ENCODE assay signal across 15 cellular contexts in the genomic region with DNA sequence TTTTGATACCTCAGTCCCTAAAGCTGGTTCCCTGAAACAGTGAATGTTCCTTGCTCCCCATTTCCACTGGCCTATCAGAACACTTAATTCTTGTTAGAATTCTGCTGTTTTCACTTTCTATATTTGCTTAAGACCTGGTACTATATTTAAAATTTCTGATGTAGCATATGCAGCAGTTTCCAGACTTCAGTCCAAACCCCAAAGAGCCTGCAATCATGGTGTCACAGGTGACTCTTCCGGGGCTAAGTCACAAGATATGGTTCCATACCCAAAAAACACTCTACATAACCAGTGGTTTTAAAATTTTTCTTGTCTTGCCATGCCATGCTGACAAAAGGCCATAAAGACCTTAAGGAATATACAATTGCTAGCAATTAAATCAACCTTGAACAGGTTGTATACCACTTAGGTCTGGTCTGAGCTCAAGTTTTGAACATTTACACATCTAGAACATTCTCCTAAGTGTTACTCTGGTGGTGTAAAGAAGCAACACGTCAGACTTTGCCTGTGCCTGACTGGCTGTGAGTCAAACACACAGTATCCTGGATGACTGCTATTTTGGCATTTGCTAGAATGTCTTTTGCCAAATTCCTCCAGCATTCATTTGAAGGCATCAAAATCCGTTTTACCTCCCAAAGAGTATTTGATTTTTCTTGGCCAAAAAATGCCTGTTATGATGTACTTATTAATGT.
DNase-seq lines count a peak whose midpoint lies in the region; ATAC-seq and TF ChIP-seq lines count a peak whose summit lies in the region.
"Had no signal": no experiment of that assay in that cellular context is flagged by ENCODE, and none has a peak within 500 bp of the region (broad histone marks: within the 10 kb centered on the region; RNA-seq: fewer than 3 reads in every experiment).

No MANE protein-coding gene starts in this region.

- no peak overlapping the region for H3K14ac ChIP-seq in mesenchymal stem cell (ENCODE audit: low read length in 2 of 2)

- H3K79me2 ChIP-seq in PC-3 (ENCODE audit: low read length): no peaks in the 10 kb centered on the region

- H3K9me3 Mint-ChIP-seq in activated T-helper 17 cell treated with anti-CD3 and anti-CD28 coated beads, Interleukin-2, amount 50 U/mL, for 72 hours: peaks cover 4% of the 10 kb centered on the region

- H3K27ac Mint-ChIP-seq in activated T-helper 17 cell treated with anti-CD3 and anti-CD28 coated beads, Interleukin-2, amount 50 U/mL, for 72 hours: no peak overlapping the region
- H3K27ac Mint-ChIP-seq: activated CD8-positive, alpha-beta memory T cell treated with anti-CD3 and anti-CD28 coated beads, Interleukin-2, amount 10 ng/mL, durations not matched to agents 7 days and 5 days; CD14-positive monocyte; IgD-negative memory B cell had no signal

- H3K27me3 ChIP-seq in PC-3 (ENCODE audit: low read length) (no peaks in the 10 kb centered on the region), dorsolateral prefrontal cortex (no peaks in the 10 kb centered on the region), mesenchymal stem cell (ENCODE audit: control insufficient read depth in 1 of 2, insufficient read depth in 1 of 2, low read length in 2 of 2) (no peaks in the 10 kb centered on the region)

- no peaks in the 10 kb centered on the region for H3K36me3 Mint-ChIP-seq in activated T-helper 17 cell treated with anti-CD3 and anti-CD28 coated beads, Interleukin-2, amount 50 U/mL, for 72 hours (ENCODE audit: low read depth)
- H3K36me3 Mint-ChIP-seq: activated CD8-positive, alpha-beta memory T cell treated with anti-CD3 and anti-CD28 coated beads, Interleukin-2, amount 10 ng/mL, durations not matched to agents 7 days and 5 days; CD14-positive monocyte; IgD-negative memory B cell had no signal

- POLR2A ChIA-PET in PC-3 (lab: Charles Lee; ENCODE audit: unreplicated experiment): no interaction called here

- H2BK5ac ChIP-seq in mesenchymal stem cell (ENCODE audit: low read depth, low read length, poor library complexity, severe bottlenecking): no peak overlapping the region

- no peak overlapping the region for H2AFZ ChIP-seq in PC-3 (ENCODE audit: low read length)
- no peak overlapping the region for H2AFZ ChIP-seq in mesenchymal stem cell (ENCODE audit: low read depth, low read length)

- H3K18ac ChIP-seq in mesenchymal stem cell (ENCODE audit: low read depth in 1 of 2, low read length in 2 of 2): no peak overlapping the region

- H3K4me1 Mint-ChIP-seq in activated T-helper 17 cell treated with anti-CD3 and anti-CD28 coated beads, Interleukin-2, amount 50 U/mL, for 72 hours: peaks cover 5% of the 10 kb centered on the region
- H3K4me1 Mint-ChIP-seq: activated CD8-positive, alpha-beta memory T cell treated with anti-CD3 and anti-CD28 coated beads, Interleukin-2, amount 10 ng/mL, durations not matched to agents 7 days and 5 days; CD14-positive monocyte; IgD-negative memory B cell had no signal

- peak; percentile 51 for DNase-seq in Daoy (ENCODE audit: low read depth)
- DNase-seq in PC-3: peak; percentile 77
- DNase-seq in dorsolateral prefrontal cortex: peak in 3 of 10 donors; percentile 6 to 26 (median 23)
- DNase-seq in mesenchymal stem cell: no peak
- no peak for DNase-seq in SW480 (ENCODE audit: low spot score)
- no peak for DNase-seq in COLO668 (lab: John Stamatoyannopoulos, UW; ENCODE audit: unreplicated experiment)
- DNase-seq: activated CD8-positive, alpha-beta memory T cell treated with anti-CD3 and anti-CD28 coated beads, Interleukin-2, amount 10 ng/mL, durations not matched to agents 7 days and 5 days; amygdala; esophagus squamous epithelium; stimulated activated CD4-positive, alpha-beta T cell treated with anti-CD3 and anti-CD28 coated beads, Interleukin-15, amount 100 ng/mL, for 24 hours had no signal

- no peaks in the 10 kb centered on the region for H4K20me1 ChIP-seq in PC-3 (ENCODE audit: low read length)

- H3F3A ChIP-seq in PC-3 (ENCODE audit: low read length, unreplicated experiment): no peaks in the 10 kb centered on the region

- H3K79me1 ChIP-seq in mesenchymal stem cell (replicated peaks; ENCODE audit: low read length, poor library complexity, severe bottlenecking): peaks cover 9% of the 10 kb centered on the region

- H2BK15ac ChIP-seq in mesenchymal stem cell (ENCODE audit: low read depth, poor library complexity, severe bottlenecking): no peak overlapping the region

- H2BK12ac ChIP-seq in mesenchymal stem cell (ENCODE audit: low read length in 2 of 2): no peak overlapping the region

- H3K4me1 ChIP-seq in PC-3 (ENCODE audit: insufficient read depth, low read length) (peaks cover 22% of the 10 kb centered on the region), mesenchymal stem cell (ENCODE audit: control insufficient read depth, insufficient read depth, low read depth, low read length) (peaks cover 10% of the 10 kb centered on the region)
- H3K4me1 ChIP-seq: esophagus squamous epithelium had no signal

- intact Hi-C loops in PC-3 (cut with micrococcal nuclease) (no loop called here), dorsolateral prefrontal cortex (cut with DNase I) (no loop called here)

- H3K4me2 ChIP-seq in PC-3 (ENCODE audit: low read length) (no peak overlapping the region), mesenchymal stem cell (ENCODE audit: low read length, poor library complexity, severe bottlenecking) (no peak overlapping the region)

- H3K4me3 ChIP-seq in PC-3 (ENCODE audit: low read length) (no peak overlapping the region), dorsolateral prefrontal cortex (no peak overlapping the region), mesenchymal stem cell (ENCODE audit: insufficient read depth in 1 of 2, low read depth in 1 of 2, low read length in 2 of 2) (no peak overlapping the region)
- H3K4me3 ChIP-seq: esophagus squamous epithelium had no signal

- H3K9me2 ChIP-seq in PC-3 (replicated peaks; ENCODE audit: low read length): no peaks in the 10 kb centered on the region

- H3K27me3 Mint-ChIP-seq in activated T-helper 17 cell treated with anti-CD3 and anti-CD28 coated beads, Interleukin-2, amount 50 U/mL, for 72 hours: peaks cover 14% of the 10 kb centered on the region
- H3K27me3 Mint-ChIP-seq: IgD-negative memory B cell had no signal

- no peak overlapping the region for H4K91ac ChIP-seq in mesenchymal stem cell (ENCODE audit: low read length)

- ATAC-seq in PC-3 (peak; percentile 92), GM18498 (IDR thresholded peaks at IDR 0.05; ENCODE audit: unreplicated experiment) (no peak)
- ATAC-seq in activated T-helper 17 cell treated with anti-CD3 and anti-CD28 coated beads, Interleukin-2, amount 50 U/mL, for 72 hours (replicated peaks): no peak
- ATAC-seq: activated CD8-positive, alpha-beta memory T cell treated with anti-CD3 and anti-CD28 coated beads, Interleukin-2, amount 10 ng/mL, durations not matched to agents 7 days and 5 days had no signal

- no peak overlapping the region for H4K8ac ChIP-seq in mesenchymal stem cell (ENCODE audit: low read length)

- H3K23ac ChIP-seq in mesenchymal stem cell (ENCODE audit: low read length in 2 of 2): no peak overlapping the region

- H3K4me3 Mint-ChIP-seq in activated T-helper 17 cell treated with anti-CD3 and anti-CD28 coated beads, Interleukin-2, amount 50 U/mL, for 72 hours: no peak overlapping the region
- H3K4me3 Mint-ChIP-seq: activated CD8-positive, alpha-beta memory T cell treated with anti-CD3 and anti-CD28 coated beads, Interleukin-2, amount 10 ng/mL, durations not matched to agents 7 days and 5 days; CD14-positive monocyte; IgD-negative memory B cell; neural crest cell had no signal

- H3K4ac ChIP-seq in mesenchymal stem cell (ENCODE audit: low read depth in 1 of 2, low read length in 2 of 2): no peak overlapping the region

- CTCF ChIA-PET in PC-3 (lab: Charles Lee): no interaction called here

- H3K27ac ChIP-seq in PC-3 (ENCODE audit: low read length) (0 out of 2 replicates have a peak overlapping the region, but pooled peaks have one; percentile 8), dorsolateral prefrontal cortex (peak overlapping the region in 44 of 59 donors; percentile 1 to 77 (median 52)), mesenchymal stem cell (ENCODE audit: low read length, poor library complexity, severe bottlenecking) (no peak overlapping the region)
- H3K27ac ChIP-seq: esophagus squamous epithelium had no signal

- no peaks in the 10 kb centered on the region for H3K9me3 ChIP-seq in PC-3 (ENCODE audit: low read length)
- H3K9me3 ChIP-seq in mesenchymal stem cell (ENCODE audit: control insufficient read depth, low read length): no peaks in the 10 kb centered on the region
- H3K9me3 ChIP-seq: esophagus squamous epithelium had no signal

- peak overlapping the region; percentile 69 for H2AK5ac ChIP-seq in mesenchymal stem cell (ENCODE audit: low read length, severe bottlenecking)

- no TSS peak for BruUV-seq in PC-3 (replicated peaks; lab: Mats Ljungman, UMichigan)

- TF ChIP-seq CTCF in PC-3 (conservative IDR thresholded peaks at IDR 0.05; ENCODE audit: low read depth, low read length) (no peak), dorsolateral prefrontal cortex (IDR thresholded peaks at IDR 0.05 in 54 of 56, conservative IDR thresholded peaks at IDR 0.05 in 2 of 56; ENCODE audit: low read depth in 1 of 56, partially characterized antibody in 56 of 56) (no peak)

- WGBS in mesenchymal stem cell: 89% methylated on average over 2 of the region's 3 CpGs

- no peaks in the 10 kb centered on the region for H3K36me3 ChIP-seq in PC-3 (ENCODE audit: low read depth, low read length)
- no peaks in the 10 kb centered on the region for H3K36me3 ChIP-seq in mesenchymal stem cell (ENCODE audit: control insufficient read depth in 1 of 2, insufficient read depth in 2 of 2, low read depth in 1 of 2, low read length in 2 of 2)
- H3K36me3 ChIP-seq: esophagus squamous epithelium had no signal

- no peak overlapping the region for H2BK120ac ChIP-seq in mesenchymal stem cell (ENCODE audit: low read depth, low read length)

- H3K9ac ChIP-seq in PC-3 (ENCODE audit: low read length): no peak overlapping the region
- H3K9ac ChIP-seq in mesenchymal stem cell (ENCODE audit: low read length): peak overlapping the region; percentile 39

Comparison
In these comparisons a context has a peak if more than half of its experiments do, and no peak if none do; other contexts are left out.
1. DNase-seq: peak in Daoy (single experiment) and PC-3 (single experiment); none in mesenchymal stem cell (single experiment), SW480 (single experiment) and COLO668 (single experiment).